ENCODE assay signal across 1 cellular context in the genomic region with DNA sequence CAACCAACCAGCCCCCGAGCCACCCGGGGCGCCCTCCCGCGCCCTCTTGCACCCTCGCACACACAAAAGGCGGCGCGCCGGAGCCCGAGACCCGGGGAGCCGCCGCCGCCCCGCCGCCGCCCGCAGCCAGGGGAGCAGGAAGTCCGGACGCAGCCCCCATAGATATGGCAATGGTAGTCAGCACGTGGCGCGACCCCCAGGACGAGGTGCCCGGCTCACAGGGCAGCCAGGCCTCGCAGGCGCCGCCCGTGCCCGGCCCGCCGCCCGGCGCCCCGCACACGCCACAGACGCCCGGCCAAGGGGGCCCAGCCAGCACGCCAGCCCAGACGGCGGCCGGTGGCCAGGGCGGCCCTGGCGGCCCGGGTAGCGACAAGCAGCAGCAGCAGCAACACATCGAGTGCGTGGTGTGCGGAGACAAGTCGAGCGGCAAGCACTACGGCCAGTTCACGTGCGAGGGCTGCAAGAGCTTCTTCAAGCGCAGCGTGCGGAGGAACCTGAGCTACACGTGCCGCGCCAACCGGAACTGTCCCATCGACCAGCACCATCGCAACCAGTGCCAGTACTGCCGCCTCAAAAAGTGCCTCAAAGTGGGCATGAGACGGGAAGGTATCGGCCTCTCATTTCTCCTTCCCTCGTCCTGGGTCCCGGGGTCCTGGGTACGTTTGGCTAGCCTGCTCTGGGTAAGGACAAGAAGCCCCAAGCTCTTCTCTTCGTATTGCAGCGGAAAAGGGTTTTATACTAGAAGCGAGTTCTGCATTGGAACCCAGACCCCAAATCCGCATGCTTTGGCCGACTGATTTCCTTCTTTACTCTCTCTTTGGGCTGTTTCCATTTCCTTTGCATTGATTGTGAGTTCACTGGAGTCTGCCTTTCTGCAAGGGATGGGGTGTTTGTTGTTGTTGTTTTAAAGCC.
A peak's percentile ranks its signal among the peaks of the same experiment; 100 is the strongest.
TF ChIP-seq lines count a peak whose summit lies in the region.

No MANE protein-coding gene starts in this region.

TF ChIP-seq in IMR-90, 13 proteins besides CTCF, POLR2A, EP300 and RAD21:
- peak; percentile 75 for TF ChIP-seq MXI1 (IDR thresholded peaks at IDR 0.05; ENCODE audit: borderline replicate concordance, low read depth, low read length)
- TF ChIP-seq BHLHE40 (IDR thresholded peaks at IDR 0.05; ENCODE audit: low read depth, low read length) = peak; percentile 75
- 0 out of 2 replicates have a peak, but pooled peaks have one; percentile 53 for TF ChIP-seq CHD1 (IDR thresholded peaks at IDR 0.05; ENCODE audit: low read depth, low read length)
- no peak for TF ChIP-seq CEBPB (IDR thresholded peaks at IDR 0.05; ENCODE audit: low read depth, low read length)
TF ChIP-seq in IMR-90: peak in this region for 3.
